Comparison of ENCODE assay signal across 27 cellular contexts in genomic region chr11:27383645-27384044, GRCh38.
"Had no signal": no experiment of that assay in that cellular context is flagged by ENCODE, and none has a peak within 500 bp of the region (broad histone marks: within the 10 kb centered on the region; RNA-seq: fewer than 3 reads in every experiment).

No MANE protein-coding gene starts in this region.

- H2AFZ ChIP-seq: hepatocyte had no signal

- H3K4me2 ChIP-seq: hepatocyte had no signal

- H3K4me3 ChIP-seq: dorsolateral prefrontal cortex, esophagus muscularis mucosa, hepatocyte, pancreas, psoas muscle, right atrium auricular region had no signal

- H3K27ac Mint-ChIP-seq: activated naive CD4-positive, alpha-beta T cell treated with anti-CD3 and anti-CD28 coated beads, Interleukin-2, amount 50 U/mL, for 24 hours; effector memory CD8-positive, alpha-beta T cell; immature natural killer cell; mesothelial cell of epicardium; naive thymus-derived CD8-positive, alpha-beta T cell; stimulated activated naive CD8-positive, alpha-beta T cell treated with anti-CD3 and anti-CD28 coated beads, Interleukin-15, Interleukin-2, amounts not matched to agents 100 ng/mL and 50 ng/mL, for 24 hours; T-helper 1 cell treated with Interleukin-12 subunit alpha and Interleukin-12 subunit beta and Interleukin-4 antibody, amounts not matched to agents 30 μg/mL and 1 μg/mL, for 36 hours; WTC11 had no signal

- H3K27me3 Mint-ChIP-seq: activated naive CD4-positive, alpha-beta T cell treated with anti-CD3 and anti-CD28 coated beads, Interleukin-2, amount 50 U/mL, for 24 hours; effector memory CD8-positive, alpha-beta T cell; naive thymus-derived CD8-positive, alpha-beta T cell had no signal

- H3K9me3 ChIP-seq: esophagus muscularis mucosa, pancreas, psoas muscle, right atrium auricular region, tibial artery had no signal

- H3K27me3 ChIP-seq: dorsolateral prefrontal cortex, esophagus muscularis mucosa, hepatocyte, pancreas, right atrium auricular region, tibial artery had no signal

- ATAC-seq: effector memory CD8-positive, alpha-beta T cell; left lobe of liver; naive thymus-derived CD8-positive, alpha-beta T cell; pancreas; psoas muscle; WTC11 had no signal

- H3K36me3 Mint-ChIP-seq: activated naive CD4-positive, alpha-beta T cell treated with anti-CD3 and anti-CD28 coated beads, Interleukin-2, amount 50 U/mL, for 24 hours; immature natural killer cell had no signal

- FAIRE-seq: colon, endothelial cell of umbilical vein, pancreas had no signal

- H3K4me1 Mint-ChIP-seq: activated naive CD4-positive, alpha-beta T cell treated with anti-CD3 and anti-CD28 coated beads, Interleukin-2, amount 50 U/mL, for 24 hours; immature natural killer cell; naive thymus-derived CD8-positive, alpha-beta T cell had no signal

- H3K4me1 ChIP-seq: esophagus muscularis mucosa, psoas muscle, right atrium auricular region had no signal

- H3K9me3 Mint-ChIP-seq: activated naive CD4-positive, alpha-beta T cell treated with anti-CD3 and anti-CD28 coated beads, Interleukin-2, amount 50 U/mL, for 24 hours; brain; effector memory CD8-positive, alpha-beta T cell; immature natural killer cell; mesothelial cell of epicardium; naive thymus-derived CD8-positive, alpha-beta T cell; stimulated activated naive CD8-positive, alpha-beta T cell treated with anti-CD3 and anti-CD28 coated beads, Interleukin-15, Interleukin-2, amounts not matched to agents 100 ng/mL and 50 ng/mL, for 24 hours; T-helper 1 cell treated with Interleukin-12 subunit alpha and Interleukin-12 subunit beta and Interleukin-4 antibody, amounts not matched to agents 30 μg/mL and 1 μg/mL, for 36 hours; WTC11 had no signal

- H3K27ac ChIP-seq: dorsolateral prefrontal cortex, esophagus muscularis mucosa, hepatocyte, psoas muscle had no signal

- DNase-seq: activated gamma-delta T cell treated with Interleukin-2 at 50 U/mL for 16 hours; activated T-cell treated with anti-CD3 and anti-CD28 coated beads, Interleukin-2, amount 50 U/mL, for 1 hour; anterior cingulate cortex; caudate nucleus; dorsolateral prefrontal cortex; effector memory CD8-positive, alpha-beta T cell; immature natural killer cell; naive thymus-derived CD8-positive, alpha-beta T cell; pancreas; psoas muscle; stimulated activated CD4-positive, alpha-beta T cell treated with anti-CD3 and anti-CD28 coated beads, Interleukin-12 subunit alpha, Interleukin-12 subunit beta, amount 100 ng/mL, for 4 hours; stimulated activated CD4-positive, alpha-beta T cell treated with anti-CD3 and anti-CD28 coated beads, Interleukin-4, amount 100 ng/mL, for 4 hours; substantia nigra; T1000; tibial artery had no signal

- H3K4me3 Mint-ChIP-seq: activated naive CD4-positive, alpha-beta T cell treated with anti-CD3 and anti-CD28 coated beads, Interleukin-2, amount 50 U/mL, for 24 hours; brain; effector memory CD8-positive, alpha-beta T cell; immature natural killer cell; mesothelial cell of epicardium; naive thymus-derived CD8-positive, alpha-beta T cell; stimulated activated naive CD8-positive, alpha-beta T cell treated with anti-CD3 and anti-CD28 coated beads, Interleukin-15, Interleukin-2, amounts not matched to agents 100 ng/mL and 50 ng/mL, for 24 hours; T-helper 1 cell treated with Interleukin-12 subunit alpha and Interleukin-12 subunit beta and Interleukin-4 antibody, amounts not matched to agents 30 μg/mL and 1 μg/mL, for 36 hours; WTC11 had no signal
